Comparison of ENCODE assay signal across 8 cellular contexts in the genomic region with DNA sequence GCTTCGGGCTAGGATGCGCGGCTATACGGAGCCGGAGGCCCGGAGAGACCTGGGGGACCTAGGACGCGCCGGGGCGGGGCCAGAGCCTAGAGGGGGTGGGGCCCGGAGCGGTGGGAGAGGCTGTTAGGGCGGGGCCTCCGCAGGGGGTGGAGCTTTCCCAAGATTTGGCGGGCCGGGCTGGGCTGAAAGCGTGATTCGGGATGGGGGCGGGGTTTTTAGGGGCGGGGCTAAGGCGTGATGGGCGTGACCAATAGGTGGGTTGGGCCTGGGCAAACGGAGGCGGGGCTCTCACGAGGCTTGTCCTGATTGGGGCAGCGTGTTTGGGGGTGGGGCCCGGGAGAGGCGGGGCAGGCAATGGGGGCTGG. TPM values are rescaled to one million over a fixed set of nuclear protein-coding genes. Genes with fewer than 3 reads are reported as not detected.
A peak's percentile ranks its signal among the peaks of the same experiment; 100 is the strongest.
DNase-seq lines count a peak whose midpoint lies in the region; ATAC-seq and TF ChIP-seq lines count a peak whose summit lies in the region.

No MANE protein-coding gene starts in this region.

- peak overlapping the region; percentile 77 for H3K27ac Mint-ChIP-seq in T-helper 1 cell treated with Interleukin-12 subunit alpha and Interleukin-12 subunit beta and Interleukin-4 antibody, amounts not matched to agents 30 μg/mL and 1 μg/mL, for 36 hours

- ATAC-seq in HG02763 (IDR thresholded peaks at IDR 0.05; ENCODE audit: unreplicated experiment): peak; percentile 39
- peak; percentile 87 to 92 for ATAC-seq in left cardiac atrium
- peak; percentile 94 to 95 for ATAC-seq in upper lobe of left lung (ENCODE audit: low FRiP score in 2 of 2)

- peaks cover 51 to 66% (median 55%) of the 10 kb centered on the region in 4 donors for H3K4me1 ChIP-seq in upper lobe of left lung

- intact Hi-C loops in left cardiac atrium (cut with DNase I) (no loop called here), posterior vena cava (cut with DNase I) (no loop called here)

- no peaks in the 10 kb centered on the region for H3K9me3 Mint-ChIP-seq in T-helper 1 cell treated with Interleukin-12 subunit alpha and Interleukin-12 subunit beta and Interleukin-4 antibody, amounts not matched to agents 30 μg/mL and 1 μg/mL, for 36 hours

- H3K9me3 ChIP-seq in upper lobe of left lung: no peaks in the 10 kb centered on the region

- H3K36me3 ChIP-seq in upper lobe of left lung: no peaks in the 10 kb centered on the region

- no peak for TF ChIP-seq EP300 in upper lobe of left lung (IDR thresholded peaks at IDR 0.05)

- H3K4me3 Mint-ChIP-seq in T-helper 1 cell treated with Interleukin-12 subunit alpha and Interleukin-12 subunit beta and Interleukin-4 antibody, amounts not matched to agents 30 μg/mL and 1 μg/mL, for 36 hours: peak overlapping the region; percentile 73

- 0% methylated on average over 11 to 18 of the region's 28 CpGs for WGBS in upper lobe of left lung, 2 donors

- H3K4me3 ChIP-seq in GM12865 (ENCODE audit: low read depth, low read length) (peak overlapping the region; percentile 77), upper lobe of left lung (peak overlapping the region; percentile 76 to 94 (median 82))

- peak overlapping the region; percentile 99 to 100 (median 100) for H3K27ac ChIP-seq in upper lobe of left lung

- DNase-seq in GM12865 (ENCODE audit: low read depth) (peak; percentile 95), NCI-H1417 treated with DMSO at 0.1 percent for 48 hours (lab: John Stamatoyannopoulos, UW) (peak; percentile 67), amniotic stem cell (lab: John Stamatoyannopoulos, UW) (peak; percentile 73), left cardiac atrium (peak; percentile 96), posterior vena cava (ENCODE audit: low spot score) (peak; percentile 99), upper lobe of left lung (peak; percentile 96 to 98)

- TF ChIP-seq CTCF in GM12865 (IDR thresholded peaks at IDR 0.05; ENCODE audit: insufficient read depth, low read depth, low read length, missing control alignments) (no peak), upper lobe of left lung (IDR thresholded peaks at IDR 0.05) (no peak)

- no peaks in the 10 kb centered on the region for H3K27me3 Mint-ChIP-seq in T-helper 1 cell treated with Interleukin-12 subunit alpha and Interleukin-12 subunit beta and Interleukin-4 antibody, amounts not matched to agents 30 μg/mL and 1 μg/mL, for 36 hours (ENCODE audit: low read depth)

- no peak for TF ChIP-seq POLR2A in upper lobe of left lung (IDR thresholded peaks at IDR 0.05)

- H3K27me3 ChIP-seq in upper lobe of left lung: no peaks in the 10 kb centered on the region

- H3K4me1 Mint-ChIP-seq in T-helper 1 cell treated with Interleukin-12 subunit alpha and Interleukin-12 subunit beta and Interleukin-4 antibody, amounts not matched to agents 30 μg/mL and 1 μg/mL, for 36 hours (ENCODE audit: low read depth): peaks cover 15% of the 10 kb centered on the region

- H3K36me3 Mint-ChIP-seq in T-helper 1 cell treated with Interleukin-12 subunit alpha and Interleukin-12 subunit beta and Interleukin-4 antibody, amounts not matched to agents 30 μg/mL and 1 μg/mL, for 36 hours (ENCODE audit: low read depth): peaks cover 3% of the 10 kb centered on the region

RNA-seq across cellular contexts. Expression of gene RAB11B, which starts 0.4 kb away (rescaled TPM):
- 100 to 1,000 TPM; 133 to 163 TPM for total RNA-seq in left cardiac atrium
- total RNA-seq in posterior vena cava: 10 to 100 TPM; 83.1 to 86.9 TPM
- 100 to 1,000 TPM in 4 of 6 donors, 10 to 100 TPM in 2; 55.0 to 158 (median 130) TPM for total RNA-seq in upper lobe of left lung

RNA-seq across cellular contexts. Expression of gene MARCHF2, which starts 22.5 kb away (rescaled TPM):
- 10 to 100 TPM; 81.1 to 87.8 TPM for total RNA-seq in left cardiac atrium
- 10 to 100 TPM; 50.3 to 57.6 TPM for total RNA-seq in posterior vena cava
- total RNA-seq in upper lobe of left lung: 100 to 1,000 TPM in 3 of 6 donors, 10 to 100 TPM in 3; 72.2 to 266 (median 111) TPM

RNA-seq across cellular contexts. Expression of gene ANGPTL4, which starts 26.6 kb away (rescaled TPM):
- total RNA-seq in left cardiac atrium (10 to 100 TPM; 16.3 to 81.6 TPM), posterior vena cava (10 to 100 TPM; 10.4 to 95.3 TPM), upper lobe of left lung (10 to 100 TPM in 4 of 6 donors, 1 to 10 TPM in 1, not detected in 1; 1.8 to 27.7 (median 13.4) TPM)

RNA-seq across cellular contexts. Expression of gene KANK3, which starts 47.5 kb away (rescaled TPM):
- 10 to 100 TPM; 19.3 to 19.6 TPM for total RNA-seq in left cardiac atrium
- 10 to 100 TPM; 11.0 to 22.5 TPM for total RNA-seq in posterior vena cava
- 100 to 1,000 TPM in 1 of 6 donors, 10 to 100 TPM in 5; 27.7 to 109 (median 56.9) TPM for total RNA-seq in upper lobe of left lung

RNA-seq across cellular contexts. Expression of gene HNRNPM, which starts 54.2 kb away (rescaled TPM):
- 100 to 1,000 TPM; 102 to 126 TPM for total RNA-seq in left cardiac atrium
- 100 to 1,000 TPM; 118 to 119 TPM for total RNA-seq in posterior vena cava
- total RNA-seq in upper lobe of left lung: 100 to 1,000 TPM in 5 of 6 donors, 10 to 100 TPM in 1; 95.2 to 188 (median 149) TPM

Comparison
In these comparisons a context has a peak if more than half of its experiments do, and no peak if none do; other contexts are left out.
1. Peak in every context shown above with its lines: DNase-seq, ATAC-seq, H3K4me3 ChIP-seq and H3K27ac ChIP-seq.
2. ATAC-seq: peak in every context shown above with its lines; median percentile 94 in upper lobe of left lung; 90 in left cardiac atrium; 39 in HG02763.